In genomic region chr10:99551158-99551557, GRCh38 we compare ENCODE assay signal across 10 cellular contexts. TPM values are rescaled to one million over a fixed set of nuclear protein-coding genes. Genes with fewer than 3 reads are reported as not detected.
DNase-seq lines count a peak whose midpoint lies in the region; ATAC-seq and FAIRE-seq lines count a peak whose summit lies in the region.
"Had no signal": no experiment of that assay in that cellular context is flagged by ENCODE, and none has a peak within 500 bp of the region (broad histone marks: within the 10 kb centered on the region; RNA-seq: fewer than 3 reads in every experiment).

No MANE protein-coding gene starts in this region.

- peak overlapping the region; percentile 57 for H3K4me3 ChIP-seq in SK-N-MC
- no peak overlapping the region for H3K4me3 ChIP-seq in mesodermal cell (ENCODE audit: extremely low read depth, insufficient read depth, low read length, poor library complexity, severe bottlenecking)
- H3K4me3 ChIP-seq in H7 (ENCODE audit: insufficient read depth, low read depth, low read length), result no peak overlapping the region

- peaks cover 5% of the 10 kb centered on the region for H3K27me3 ChIP-seq in H7 (ENCODE audit: control insufficient read depth, insufficient read depth, low read length)

- DNase-seq in EH (ENCODE audit: low read depth) (peak; percentile 60), NCI-H1417 (lab: John Stamatoyannopoulos, UW) (peak; percentile 39 to 78 (median 71)), SK-N-MC (ENCODE audit: low read depth, low spot score) (no peak), H7 (no peak), GM19239 (ENCODE audit: insufficient read length, low spot score) (no peak)

- ATAC-seq in HG03135 (IDR thresholded peaks at IDR 0.05; ENCODE audit: unreplicated experiment) (no peak), GM21526 (IDR thresholded peaks at IDR 0.05; ENCODE audit: low FRiP score, unreplicated experiment) (no peak)

- H3K4me1 ChIP-seq in mesodermal cell (ENCODE audit: control insufficient read depth, insufficient read depth, low read length, poor library complexity, severe bottlenecking), result peaks cover 33% of the 10 kb centered on the region

- H3K36me3 ChIP-seq in SK-N-MC (ENCODE audit: insufficient read depth, low read length) (no peaks in the 10 kb centered on the region), mesodermal cell (ENCODE audit: control insufficient read depth, insufficient read depth, low read length) (no peaks in the 10 kb centered on the region), H7 (replicated peaks; ENCODE audit: control insufficient read depth, insufficient read depth, low read length) (no peaks in the 10 kb centered on the region)

- H3K9me3 ChIP-seq in SK-N-MC (ENCODE audit: low read depth, low read length) (no peaks in the 10 kb centered on the region), mesodermal cell (ENCODE audit: control insufficient read depth, low read length) (no peaks in the 10 kb centered on the region)

- no peak for FAIRE-seq in GM19239 (lab: Jason Lieb, UNC)
- FAIRE-seq: colon, GM18507 had no signal

- WGBS in mesodermal cell (ENCODE audit: insufficient coverage in 2 of 2), 2 experiments, result 43 to 66% methylated on average over 4 to 5 of the region's 5 CpGs

- H3K27ac ChIP-seq in SK-N-MC (peak overlapping the region; percentile 67; the same call in 1 of the 2 replicates), mesodermal cell (ENCODE audit: low read depth, low read length, severe bottlenecking) (peak overlapping the region; percentile 33)

- H3K9ac ChIP-seq in SK-N-MC (ENCODE audit: insufficient read length), result no peak overlapping the region

RNA-seq across cellular contexts. Expression of gene NKX2-3, which starts 18.4 kb away (rescaled TPM):
- 0.41 TPM for polyA plus RNA-seq in mesodermal cell (2013, experiment 1 of 2)
- 0.61 TPM for polyA plus RNA-seq in mesodermal cell (2013, experiment 2 of 2)
- not detected in 2 replicates for total RNA-seq in H7 (2014; rRNA removed; shearing (Covaris generic))

Comparison
In these comparisons a context has a peak if more than half of its experiments do, and no peak if none do; other contexts are left out.
1. DNase-seq: peak in EH (single experiment) and NCI-H1417 (3 of 3); none in SK-N-MC (single experiment), H7 (single experiment) and GM19239 (single experiment).